Comparison of ENCODE assay signal across 1 cellular context in genomic region chr7:100897772-100898454, GRCh38.
A peak's percentile ranks its signal among the peaks of the same experiment; 100 is the strongest.
TF ChIP-seq lines count a peak whose summit lies in the region.

No MANE protein-coding gene starts in this region.

TF ChIP-seq in K562, 482 proteins besides CTCF, POLR2A, EP300 and RAD21 (continued from another document and continues in another):
- TF ChIP-seq ZNF609 (CRISPR knock-in tag; IDR thresholded peaks at IDR 0.05; ENCODE audit: borderline replicate concordance), result no peak
- TF ChIP-seq CTCFL (IDR thresholded peaks at IDR 0.05; ENCODE audit: borderline replicate concordance, insufficient read depth, low read depth, low read length, poor library complexity, severe bottlenecking), result no peak
- TF ChIP-seq ZNF780A (CRISPR knock-in tag; IDR thresholded peaks at IDR 0.05), result no peak
- no peak for TF ChIP-seq ZNF253 (CRISPR knock-in tag; conservative IDR thresholded peaks at IDR 0.05)
- no peak for TF ChIP-seq SP1 (CRISPR knock-in tag; IDR thresholded peaks at IDR 0.05)
- TF ChIP-seq GATA2 (CRISPR knock-in tag; IDR thresholded peaks at IDR 0.05), result no peak
- peak; percentile 25 for TF ChIP-seq CCNT2 (IDR thresholded peaks at IDR 0.05; ENCODE audit: borderline replicate concordance, extremely low read depth, insufficient read length, low read depth, low read length)
- TF ChIP-seq SLC30A9 (CRISPR knock-in tag; IDR thresholded peaks at IDR 0.05), result no peak
- TF ChIP-seq TEAD4 (IDR thresholded peaks at IDR 0.05; ENCODE audit: low read length), result peak; percentile 82
- TF ChIP-seq TEAD4 (CRISPR knock-in tag; IDR thresholded peaks at IDR 0.05; ENCODE audit: borderline replicate concordance), result no peak
- TF ChIP-seq CC2D1A (IDR thresholded peaks at IDR 0.05), result no peak
- TF ChIP-seq POLR2G (IDR thresholded peaks at IDR 0.05; ENCODE audit: low read depth, low read length), result no peak
- TF ChIP-seq, protein P1, sequence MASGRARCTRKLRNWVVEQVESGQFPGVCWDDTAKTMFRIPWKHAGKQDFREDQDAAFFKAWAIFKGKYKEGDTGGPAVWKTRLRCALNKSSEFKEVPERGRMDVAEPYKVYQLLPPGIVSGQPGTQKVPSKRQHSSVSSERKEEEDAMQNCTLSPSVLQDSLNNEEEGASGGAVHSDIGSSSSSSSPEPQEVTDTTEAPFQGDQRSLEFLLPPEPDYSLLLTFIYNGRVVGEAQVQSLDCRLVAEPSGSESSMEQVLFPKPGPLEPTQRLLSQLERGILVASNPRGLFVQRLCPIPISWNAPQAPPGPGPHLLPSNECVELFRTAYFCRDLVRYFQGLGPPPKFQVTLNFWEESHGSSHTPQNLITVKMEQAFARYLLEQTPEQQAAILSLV (tag; IDR thresholded peaks at IDR 0.05), result no peak
- peak; percentile 29; the same call in 1 of the 2 replicates for TF ChIP-seq LEF1 (IDR thresholded peaks at IDR 0.05)
- TF ChIP-seq RB1 (IDR thresholded peaks at IDR 0.05; ENCODE audit: low read depth), result no peak
- no peak for TF ChIP-seq C11orf30 (IDR thresholded peaks at IDR 0.05; ENCODE audit: low read depth)
- TF ChIP-seq BDP1 (IDR thresholded peaks at IDR 0.05; ENCODE audit: insufficient read depth, insufficient read length), result no peak
- no peak for TF ChIP-seq RBM15 (IDR thresholded peaks at IDR 0.05; ENCODE audit: insufficient read depth, low read length)
- peak; percentile 67; the same call in 1 of the 2 replicates for TF ChIP-seq POLR2AphosphoS5 (IDR thresholded peaks at IDR 0.05; ENCODE audit: control insufficient read depth, insufficient read depth, low read depth, low read length)
- TF ChIP-seq FOXK2 (conservative IDR thresholded peaks at IDR 0.05 in 1 of 2, IDR thresholded peaks at IDR 0.05 in 1 of 2; ENCODE audit: low read depth in 2 of 2), result peak; percentile 45 to 53; a peak in 2 of 4 replicates
- TF ChIP-seq ATF1 (CRISPR knock-in tag; IDR thresholded peaks at IDR 0.05), result no peak
- peak; percentile 51 for TF ChIP-seq ATF1 (tag; IDR thresholded peaks at IDR 0.05)
- no peak for TF ChIP-seq FOSL1 (tag; conservative IDR thresholded peaks at IDR 0.05)
- TF ChIP-seq, protein P2, sequence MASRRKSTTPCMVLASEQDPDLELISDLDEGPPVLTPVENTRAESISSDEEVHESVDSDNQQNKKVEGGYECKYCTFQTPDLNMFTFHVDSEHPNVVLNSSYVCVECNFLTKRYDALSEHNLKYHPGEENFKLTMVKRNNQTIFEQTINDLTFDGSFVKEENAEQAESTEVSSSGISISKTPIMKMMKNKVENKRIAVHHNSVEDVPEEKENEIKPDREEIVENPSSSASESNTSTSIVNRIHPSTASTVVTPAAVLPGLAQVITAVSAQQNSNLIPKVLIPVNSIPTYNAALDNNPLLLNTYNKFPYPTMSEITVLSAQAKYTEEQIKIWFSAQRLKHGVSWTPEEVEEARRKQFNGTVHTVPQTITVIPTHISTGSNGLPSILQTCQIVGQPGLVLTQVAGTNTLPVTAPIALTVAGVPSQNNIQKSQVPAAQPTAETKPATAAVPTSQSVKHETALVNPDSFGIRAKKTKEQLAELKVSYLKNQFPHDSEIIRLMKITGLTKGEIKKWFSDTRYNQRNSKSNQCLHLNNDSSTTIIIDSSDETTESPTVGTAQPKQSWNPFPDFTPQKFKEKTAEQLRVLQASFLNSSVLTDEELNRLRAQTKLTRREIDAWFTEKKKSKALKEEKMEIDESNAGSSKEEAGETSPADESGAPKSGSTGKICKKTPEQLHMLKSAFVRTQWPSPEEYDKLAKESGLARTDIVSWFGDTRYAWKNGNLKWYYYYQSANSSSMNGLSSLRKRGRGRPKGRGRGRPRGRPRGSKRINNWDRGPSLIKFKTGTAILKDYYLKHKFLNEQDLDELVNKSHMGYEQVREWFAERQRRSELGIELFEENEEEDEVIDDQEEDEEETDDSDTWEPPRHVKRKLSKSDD (conservative IDR thresholded peaks at IDR 0.05; ENCODE audit: low read length), result no peak
- TF ChIP-seq TGIF2 (CRISPR knock-in tag; IDR thresholded peaks at IDR 0.05), result no peak
- TF ChIP-seq ZNF232 (CRISPR knock-in tag; IDR thresholded peaks at IDR 0.05), result no peak
- peak in 1 of 3 experiments; percentile 64 for TF ChIP-seq YY1 (IDR thresholded peaks at IDR 0.05; ENCODE audit: borderline replicate concordance in 1 of 3, control insufficient read depth in 1 of 3, extremely low read depth in 1 of 3, insufficient read depth in 3 of 3, insufficient read length in 1 of 3, insufficient replicate concordance in 2 of 3, low read depth in 1 of 3, low read length in 2 of 3)
- TF ChIP-seq SRF (CRISPR knock-in tag; IDR thresholded peaks at IDR 0.05), result no peak
- no peak for TF ChIP-seq SNAPC5 (CRISPR knock-in tag; IDR thresholded peaks at IDR 0.05)
- no peak for TF ChIP-seq ZNF444 (CRISPR knock-in tag; IDR thresholded peaks at IDR 0.05)
- peak; percentile 44; the same call in 1 of the 2 replicates for TF ChIP-seq KLF16 (IDR thresholded peaks at IDR 0.05)
- TF ChIP-seq SRSF9 (IDR thresholded peaks at IDR 0.05; ENCODE audit: borderline replicate concordance, low read depth, low read length), result no peak
- no peak for TF ChIP-seq CREB3L1 (IDR thresholded peaks at IDR 0.05; ENCODE audit: borderline replicate concordance, low read depth)
- TF ChIP-seq, protein P3, sequence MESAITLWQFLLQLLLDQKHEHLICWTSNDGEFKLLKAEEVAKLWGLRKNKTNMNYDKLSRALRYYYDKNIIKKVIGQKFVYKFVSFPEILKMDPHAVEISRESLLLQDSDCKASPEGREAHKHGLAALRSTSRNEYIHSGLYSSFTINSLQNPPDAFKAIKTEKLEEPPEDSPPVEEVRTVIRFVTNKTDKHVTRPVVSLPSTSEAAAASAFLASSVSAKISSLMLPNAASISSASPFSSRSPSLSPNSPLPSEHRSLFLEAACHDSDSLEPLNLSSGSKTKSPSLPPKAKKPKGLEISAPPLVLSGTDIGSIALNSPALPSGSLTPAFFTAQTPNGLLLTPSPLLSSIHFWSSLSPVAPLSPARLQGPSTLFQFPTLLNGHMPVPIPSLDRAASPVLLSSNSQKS (CRISPR knock-in tag; IDR thresholded peaks at IDR 0.05), result no peak
- no peak for TF ChIP-seq MYNN (IDR thresholded peaks at IDR 0.05)
- no peak for TF ChIP-seq MYNN (CRISPR knock-in tag; IDR thresholded peaks at IDR 0.05)
- no peak for TF ChIP-seq SETDB1 (IDR thresholded peaks at IDR 0.05; ENCODE audit: low read length)
- no peak for TF ChIP-seq WHSC1 (IDR thresholded peaks at IDR 0.05; ENCODE audit: low read length)
- no peak for TF ChIP-seq FOXJ3 (CRISPR knock-in tag; IDR thresholded peaks at IDR 0.05)
- TF ChIP-seq FIP1L1 (IDR thresholded peaks at IDR 0.05; ENCODE audit: low read depth, low read length, poor library complexity, severe bottlenecking), result no peak
- TF ChIP-seq MCM5 (IDR thresholded peaks at IDR 0.05; ENCODE audit: low read depth), result no peak
- no peak for TF ChIP-seq U2AF2 (optimal IDR thresholded peaks at IDR 0.05; ENCODE audit: low read depth, low read length)
- no peak for TF ChIP-seq ARNT (IDR thresholded peaks at IDR 0.05)
- TF ChIP-seq, protein P4, sequence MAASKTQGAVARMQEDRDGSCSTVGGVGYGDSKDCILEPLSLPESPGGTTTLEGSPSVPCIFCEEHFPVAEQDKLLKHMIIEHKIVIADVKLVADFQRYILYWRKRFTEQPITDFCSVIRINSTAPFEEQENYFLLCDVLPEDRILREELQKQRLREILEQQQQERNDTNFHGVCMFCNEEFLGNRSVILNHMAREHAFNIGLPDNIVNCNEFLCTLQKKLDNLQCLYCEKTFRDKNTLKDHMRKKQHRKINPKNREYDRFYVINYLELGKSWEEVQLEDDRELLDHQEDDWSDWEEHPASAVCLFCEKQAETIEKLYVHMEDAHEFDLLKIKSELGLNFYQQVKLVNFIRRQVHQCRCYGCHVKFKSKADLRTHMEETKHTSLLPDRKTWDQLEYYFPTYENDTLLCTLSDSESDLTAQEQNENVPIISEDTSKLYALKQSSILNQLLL (CRISPR knock-in tag; IDR thresholded peaks at IDR 0.05; ENCODE audit: borderline replicate concordance), result no peak
- TF ChIP-seq, protein P5, sequence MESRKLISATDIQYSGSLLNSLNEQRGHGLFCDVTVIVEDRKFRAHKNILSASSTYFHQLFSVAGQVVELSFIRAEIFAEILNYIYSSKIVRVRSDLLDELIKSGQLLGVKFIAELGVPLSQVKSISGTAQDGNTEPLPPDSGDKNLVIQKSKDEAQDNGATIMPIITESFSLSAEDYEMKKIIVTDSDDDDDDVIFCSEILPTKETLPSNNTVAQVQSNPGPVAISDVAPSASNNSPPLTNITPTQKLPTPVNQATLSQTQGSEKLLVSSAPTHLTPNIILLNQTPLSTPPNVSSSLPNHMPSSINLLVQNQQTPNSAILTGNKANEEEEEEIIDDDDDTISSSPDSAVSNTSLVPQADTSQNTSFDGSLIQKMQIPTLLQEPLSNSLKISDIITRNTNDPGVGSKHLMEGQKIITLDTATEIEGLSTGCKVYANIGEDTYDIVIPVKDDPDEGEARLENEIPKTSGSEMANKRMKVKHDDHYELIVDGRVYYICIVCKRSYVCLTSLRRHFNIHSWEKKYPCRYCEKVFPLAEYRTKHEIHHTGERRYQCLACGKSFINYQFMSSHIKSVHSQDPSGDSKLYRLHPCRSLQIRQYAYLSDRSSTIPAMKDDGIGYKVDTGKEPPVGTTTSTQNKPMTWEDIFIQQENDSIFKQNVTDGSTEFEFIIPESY (CRISPR knock-in tag; IDR thresholded peaks at IDR 0.05), result no peak
- TF ChIP-seq MYBL2 (IDR thresholded peaks at IDR 0.05; ENCODE audit: low read depth), result no peak
- TF ChIP-seq MYBL2 (CRISPR knock-in tag; IDR thresholded peaks at IDR 0.05; ENCODE audit: borderline replicate concordance), result no peak
- no peak for TF ChIP-seq PCBP1 (IDR thresholded peaks at IDR 0.05; ENCODE audit: low read depth, low read length, poor library complexity, severe bottlenecking)
- no peak for TF ChIP-seq XRCC3 (IDR thresholded peaks at IDR 0.05)
- TF ChIP-seq JUNB (CRISPR knock-in tag; conservative IDR thresholded peaks at IDR 0.05), result no peak
- TF ChIP-seq SMAD2 (IDR thresholded peaks at IDR 0.05; ENCODE audit: low read depth, low read length), result no peak
- TF ChIP-seq STAT5A (IDR thresholded peaks at IDR 0.05; ENCODE audit: borderline replicate concordance, low read length), result peak; percentile 92
- TF ChIP-seq RBFOX2 (IDR thresholded peaks at IDR 0.05; ENCODE audit: low read depth, low read length), result no peak
- peak; percentile 37; the same call in 1 of the 2 replicates for TF ChIP-seq SOX6 (IDR thresholded peaks at IDR 0.05)
- no peak for TF ChIP-seq ZNF830 (CRISPR knock-in tag; IDR thresholded peaks at IDR 0.05)
